In genomic region chr3:98581474-98581873, GRCh38 we compare ENCODE assay signal across 21 cellular contexts. TPM values are rescaled to one million over a fixed set of nuclear protein-coding genes. Genes with fewer than 3 reads are reported as not detected.
"Had no signal": no experiment of that assay in that cellular context is flagged by ENCODE, and none has a peak within 500 bp of the region (broad histone marks: within the 10 kb centered on the region; RNA-seq: fewer than 3 reads in every experiment).

No MANE protein-coding gene starts in this region.

- H3K4me3 ChIP-seq: esophagus squamous epithelium, right lobe of liver, smooth muscle cell, tibial artery had no signal

- H3K4me3 Mint-ChIP-seq: activated CD4-positive, alpha-beta memory T cell treated with anti-CD3 and anti-CD28 coated beads, Interleukin-2, amount 10 ng/mL, durations not matched to agents 7 days and 5 days; activated CD4-positive, alpha-beta T cell treated with anti-CD3 and anti-CD28 coated beads for 36 hours; nephron progenitor cell; T-helper 1 cell treated with Interleukin-12 subunit alpha and Interleukin-12 subunit beta and Interleukin-4 antibody, amounts not matched to agents 30 μg/mL and 1 μg/mL, for 36 hours had no signal

- H3K27me3 Mint-ChIP-seq: activated CD4-positive, alpha-beta memory T cell treated with anti-CD3 and anti-CD28 coated beads, Interleukin-2, amount 10 ng/mL, durations not matched to agents 7 days and 5 days; activated CD4-positive, alpha-beta T cell treated with anti-CD3 and anti-CD28 coated beads for 36 hours; progenitor cell of endocrine pancreas had no signal

- ATAC-seq: activated CD4-positive, alpha-beta T cell treated with anti-CD3 and anti-CD28 coated beads for 36 hours had no signal

- DNase-seq: activated CD4-positive, alpha-beta memory T cell treated with anti-CD3 and anti-CD28 coated beads, Interleukin-2, amount 10 ng/mL, durations not matched to agents 7 days and 5 days; activated CD4-positive, alpha-beta T cell treated with anti-CD3 and anti-CD28 coated beads for 36 hours; activated CD8-positive, alpha-beta memory T cell treated with anti-CD3 and anti-CD28 coated beads, Interleukin-2, amount 50 U/mL, for 4 hours; activated naive CD4-positive, alpha-beta T cell; cortex of kidney; effector CD8-positive, alpha-beta T cell; esophagus squamous epithelium; glutamatergic neuron; kidney glomerular epithelial cell; nephron progenitor cell; occipital lobe; right lobe of liver; tibial artery had no signal

- H3K27ac ChIP-seq: esophagus squamous epithelium, tibial artery had no signal

- H3K4me2 ChIP-seq: smooth muscle cell had no signal

- H3K27me3 ChIP-seq: esophagus squamous epithelium, right lobe of liver, tibial artery had no signal

- H3K4me1 ChIP-seq: esophagus squamous epithelium, tibial artery had no signal

- H3K27ac Mint-ChIP-seq: activated CD4-positive, alpha-beta memory T cell treated with anti-CD3 and anti-CD28 coated beads, Interleukin-2, amount 10 ng/mL, durations not matched to agents 7 days and 5 days; activated CD4-positive, alpha-beta T cell treated with anti-CD3 and anti-CD28 coated beads for 36 hours; nephron progenitor cell; progenitor cell of endocrine pancreas; T-helper 1 cell treated with Interleukin-12 subunit alpha and Interleukin-12 subunit beta and Interleukin-4 antibody, amounts not matched to agents 30 μg/mL and 1 μg/mL, for 36 hours had no signal

- H3K9me3 ChIP-seq: esophagus squamous epithelium, right lobe of liver, tibial artery had no signal

- H3K9me3 Mint-ChIP-seq: nephron progenitor cell; T-helper 1 cell treated with Interleukin-12 subunit alpha and Interleukin-12 subunit beta and Interleukin-4 antibody, amounts not matched to agents 30 μg/mL and 1 μg/mL, for 36 hours had no signal

RNA-seq across cellular contexts. Expression of gene GPR15, which starts 49.7 kb away (rescaled TPM):
- total RNA-seq: cardiac septum, endothelial cell of umbilical vein, fibroblast of villous mesenchyme, lower leg skin, mesenteric fat pad, occipital lobe, progenitor cell of endocrine pancreas, right lobe of liver, smooth muscle cell had no signal
- polyA plus RNA-seq: endothelial cell of umbilical vein, smooth muscle cell had no signal
